Comparison of ENCODE assay signal across 24 cellular contexts in genomic region chr6:20238688-20239587, GRCh38. TPM values are rescaled to one million over a fixed set of nuclear protein-coding genes. Genes with fewer than 3 reads are reported as not detected.
DNase-seq lines count a peak whose midpoint lies in the region; FAIRE-seq and TF ChIP-seq lines count a peak whose summit lies in the region.
"Had no signal": no experiment of that assay in that cellular context is flagged by ENCODE, and none has a peak within 500 bp of the region (broad histone marks: within the 10 kb centered on the region; RNA-seq: fewer than 3 reads in every experiment).

No MANE protein-coding gene starts in this region.

- H2BK5ac ChIP-seq in H1 (ENCODE audit: low read depth, low read length) (no peak overlapping the region), trophoblast cell (ENCODE audit: low read depth, low read length, poor library complexity) (no peak overlapping the region)

- H4K91ac ChIP-seq in H1 (replicated peaks; ENCODE audit: insufficient read length, low read length), result no peak overlapping the region
- H4K91ac ChIP-seq in trophoblast cell (ENCODE audit: low read depth, low read length), result no peak overlapping the region

- no peaks in the 10 kb centered on the region for H3K27me3 ChIP-seq in HUES6 (ENCODE audit: control insufficient read depth, insufficient read depth, low read length)
- H3K27me3 ChIP-seq in H1 (replicated peaks in 1 of 4; ENCODE audit: control insufficient read depth in 3 of 4, extremely low read depth in 1 of 4, insufficient read depth in 3 of 4, low read length in 3 of 4), result no peaks in the 10 kb centered on the region
- H3K27me3 ChIP-seq in trophoblast cell (ENCODE audit: insufficient read depth, low read length), result no peaks in the 10 kb centered on the region
- H3K27me3 ChIP-seq in SK-N-SH (ENCODE audit: insufficient read depth), result no peaks in the 10 kb centered on the region
- H3K27me3 ChIP-seq: heart right ventricle, upper lobe of right lung had no signal

- H3K4ac ChIP-seq in H1 (replicated peaks; ENCODE audit: insufficient read length, low read depth, low read length), result no peak overlapping the region
- no peak overlapping the region for H3K4ac ChIP-seq in trophoblast cell (ENCODE audit: low read depth, low read length)

- H3K4me2 ChIP-seq in H1 (ENCODE audit: insufficient read depth in 1 of 2, low read depth in 2 of 2, low read length in 2 of 2) (peak overlapping the region; percentile 17 to 42; a peak in 3 of 4 replicates), trophoblast cell (ENCODE audit: low read length) (peak overlapping the region; percentile 31), SK-N-SH (no peak overlapping the region)

- no peak overlapping the region for H4K5ac ChIP-seq in H1 (ENCODE audit: insufficient read length, low read depth, low read length)

- H4K20me1 ChIP-seq in H1 (replicated peaks in 1 of 2; ENCODE audit: control insufficient read depth in 1 of 2, insufficient read depth in 2 of 2, low read length in 2 of 2), result no peaks in the 10 kb centered on the region
- H4K20me1 ChIP-seq in SK-N-SH (ENCODE audit: insufficient read depth), result no peaks in the 10 kb centered on the region

- H3K79me1 ChIP-seq in H1 (ENCODE audit: low read depth, low read length) (no peaks in the 10 kb centered on the region), trophoblast cell (ENCODE audit: low read length) (no peaks in the 10 kb centered on the region)

- H4K8ac ChIP-seq in H1 (ENCODE audit: extremely low read depth, insufficient read depth, low read length) (no peak overlapping the region), trophoblast cell (ENCODE audit: low read depth, low read length) (no peak overlapping the region)

- H3K4me3 ChIP-seq in HUES6 (ENCODE audit: low read depth, low read length), result peak overlapping the region; percentile 38; the same call in 1 of the 2 replicates
- peak overlapping the region in 1 of 4 experiments; percentile 35; a peak in 2 of 8 replicates for H3K4me3 ChIP-seq in H1 (ENCODE audit: extremely low read depth in 1 of 4, insufficient read depth in 2 of 4, low read depth in 3 of 4, low read length in 4 of 4)
- no peak overlapping the region for H3K4me3 ChIP-seq in trophoblast cell (ENCODE audit: low read depth, low read length)
- no peak overlapping the region for H3K4me3 ChIP-seq in SK-N-SH (ENCODE audit: low read depth in 2 of 2, low read length in 1 of 2)
- H3K4me3 ChIP-seq: heart right ventricle, psoas muscle, upper lobe of right lung had no signal

- H3K56ac ChIP-seq in H1 (replicated peaks; ENCODE audit: insufficient read length, low read depth, low read length), result no peak overlapping the region

- H4K12ac ChIP-seq in trophoblast cell (ENCODE audit: low read depth, low read length), result no peak overlapping the region

- H3K9me2 ChIP-seq in SK-N-SH, result no peaks in the 10 kb centered on the region

- no peak overlapping the region for H3K18ac ChIP-seq in H1 (ENCODE audit: extremely low read depth, low read length)
- no peak overlapping the region for H3K18ac ChIP-seq in trophoblast cell (ENCODE audit: low read length)

- H3K9me3 ChIP-seq in ES-I3 (ENCODE audit: control insufficient read depth, insufficient read depth, low read length) (no peaks in the 10 kb centered on the region), HUES6 (ENCODE audit: control insufficient read depth, insufficient read depth, low read depth, low read length) (peaks cover 4% of the 10 kb centered on the region; the same call in 1 of the 2 replicates), H1 (ENCODE audit: insufficient read depth in 2 of 2, low read depth in 1 of 2, low read length in 1 of 2) (no peaks in the 10 kb centered on the region), trophoblast cell (ENCODE audit: insufficient read depth, low read depth, low read length) (no peaks in the 10 kb centered on the region), SK-N-SH (no peaks in the 10 kb centered on the region)
- H3K9me3 ChIP-seq: psoas muscle, upper lobe of right lung had no signal

- DNase-seq in H1 (ENCODE audit: low read depth in 1 of 2, low spot score in 2 of 2) (no peak), trophoblast cell (no peak), SK-N-SH (no peak), GF-D8 (lab: John Stamatoyannopoulos, UW) (no peak)
- DNase-seq in activated CD4-positive, alpha-beta T cell treated with anti-CD3 and anti-CD28 coated beads for 1 hour, result no peak
- DNase-seq: activated effector memory CD4-positive, alpha-beta T cell treated with Interleukin-2 at 50 U/mL for 16 hours; anterior cingulate cortex; C1 segment of cervical spinal cord; cortex of kidney; effector memory CD8-positive, alpha-beta T cell; foreskin fibroblast; HFFc6; NCI-H1048; NCI-H345; NCI-H82; occipital lobe; psoas muscle; stimulated activated CD8-positive, alpha-beta memory T cell treated with anti-CD3 and anti-CD28 coated beads, Interleukin-4, amount 100 ng/mL, for 48 hours; T-helper 17 cell; upper lobe of right lung had no signal

- no peak for TF ChIP-seq POLR2A in H1 (IDR thresholded peaks at IDR 0.05; ENCODE audit: control extremely low read depth in 1 of 2, low read depth in 2 of 2, low read length in 2 of 2)

- H3K79me2 ChIP-seq in H1 (ENCODE audit: control insufficient read depth in 1 of 2, insufficient read depth in 2 of 2, low read length in 2 of 2) (no peaks in the 10 kb centered on the region), trophoblast cell (ENCODE audit: control insufficient read depth, insufficient read depth, low read length, poor library complexity) (peaks cover 2% of the 10 kb centered on the region), SK-N-SH (ENCODE audit: insufficient read depth) (no peaks in the 10 kb centered on the region)

- H2BK12ac ChIP-seq in H1 (ENCODE audit: low read depth, low read length), result no peak overlapping the region
- peak overlapping the region; percentile 44 for H2BK12ac ChIP-seq in trophoblast cell (ENCODE audit: low read length)

- no peak overlapping the region for H2AK5ac ChIP-seq in H1 (ENCODE audit: low read depth, low read length)
- no peak overlapping the region for H2AK5ac ChIP-seq in trophoblast cell (ENCODE audit: low read length)

- H3K36me3 ChIP-seq in ES-I3 (ENCODE audit: insufficient read depth, low read length) (no peaks in the 10 kb centered on the region), HUES6 (ENCODE audit: control insufficient read depth, insufficient read depth, low read length) (no peaks in the 10 kb centered on the region), H1 (ENCODE audit: control insufficient read depth in 2 of 4, insufficient read depth in 4 of 4, low read length in 3 of 4) (no peaks in the 10 kb centered on the region), trophoblast cell (ENCODE audit: control insufficient read depth in 1 of 2, insufficient read depth in 2 of 2, low read length in 2 of 2) (no peaks in the 10 kb centered on the region), SK-N-SH (replicated peaks in 1 of 2; ENCODE audit: control insufficient read depth in 1 of 2, insufficient read depth in 2 of 2, low read length in 1 of 2) (no peaks in the 10 kb centered on the region)
- H3K36me3 ChIP-seq: heart right ventricle, upper lobe of right lung had no signal

- no peak overlapping the region for H3K27ac ChIP-seq in HUES6 (ENCODE audit: low read depth, low read length)
- H3K27ac ChIP-seq in H1 (ENCODE audit: low read depth, low read length), result no peak overlapping the region
- no peak overlapping the region for H3K27ac ChIP-seq in trophoblast cell (ENCODE audit: low read depth, low read length)
- no peak overlapping the region for H3K27ac ChIP-seq in SK-N-SH (ENCODE audit: low read depth in 2 of 2, low read length in 1 of 2)
- H3K27ac ChIP-seq: heart right ventricle, psoas muscle, upper lobe of right lung had no signal

- no peak overlapping the region for H3K14ac ChIP-seq in H1 (ENCODE audit: insufficient read length)
- no peak overlapping the region for H3K14ac ChIP-seq in trophoblast cell (ENCODE audit: low read length)

- 0 out of 2 replicates have a peak overlapping the region, but pooled peaks have one; percentile 61 for H2BK20ac ChIP-seq in H1 (ENCODE audit: low read length)

- no peak for FAIRE-seq in H1 (lab: Jason Lieb, UNC)
- FAIRE-seq: GM12891 had no signal

- TF ChIP-seq EP300 in H1 (IDR thresholded peaks at IDR 0.05; ENCODE audit: borderline replicate concordance in 1 of 2, low read depth in 2 of 2, low read length in 2 of 2) (no peak), SK-N-SH (IDR thresholded peaks at IDR 0.05; ENCODE audit: borderline replicate concordance in 1 of 2, low read depth in 1 of 2, low read length in 1 of 2) (no peak)

- H2BK120ac ChIP-seq in H1 (replicated peaks; ENCODE audit: low read depth, low read length) (no peak overlapping the region), trophoblast cell (ENCODE audit: insufficient read depth, low read length, poor library complexity) (no peak overlapping the region)

- H3K4me1 ChIP-seq in ES-I3 (ENCODE audit: insufficient read depth, low read length) (peaks cover 15% of the 10 kb centered on the region), HUES6 (ENCODE audit: control insufficient read depth, insufficient read depth, low read length) (peaks cover 11% of the 10 kb centered on the region), H1 (replicated peaks in 1 of 4; ENCODE audit: control insufficient read depth in 3 of 4, insufficient read depth in 4 of 4, low read length in 3 of 4) (peaks cover 0 to 5% (median 3%) of the 10 kb centered on the region in 4 experiments; a peak in 3 of 7 replicates), trophoblast cell (ENCODE audit: control insufficient read depth in 1 of 2, insufficient read depth in 2 of 2, low read length in 2 of 2) (peaks cover 0 to 6% of the 10 kb centered on the region in 2 experiments), SK-N-SH (ENCODE audit: control insufficient read depth in 1 of 2, insufficient read depth in 2 of 2, low read depth in 1 of 2, low read length in 1 of 2) (no peaks in the 10 kb centered on the region)
- H3K4me1 ChIP-seq: heart right ventricle, psoas muscle, upper lobe of right lung had no signal

- H3K23ac ChIP-seq in H1 (ENCODE audit: insufficient read length), result no peak overlapping the region
- no peak overlapping the region for H3K23ac ChIP-seq in trophoblast cell (ENCODE audit: low read length)

- peak overlapping the region; percentile 30; the same call in 1 of the 2 replicates for H3K9ac ChIP-seq in ES-I3 (ENCODE audit: low read depth, low read length)
- no peak overlapping the region for H3K9ac ChIP-seq in HUES6 (ENCODE audit: low read length)
- no peak overlapping the region for H3K9ac ChIP-seq in H1 (replicated peaks in 1 of 4; ENCODE audit: extremely low read depth in 1 of 4, low read depth in 3 of 4, low read length in 3 of 4)
- H3K9ac ChIP-seq in trophoblast cell (ENCODE audit: low read length), result no peak overlapping the region
- H3K9ac ChIP-seq in SK-N-SH, result no peak overlapping the region

- no peak for TF ChIP-seq RAD21 in H1 (IDR thresholded peaks at IDR 0.05 in 1 of 2, conservative IDR thresholded peaks at IDR 0.05 in 1 of 2; ENCODE audit: low read depth in 2 of 2, low read length in 2 of 2)
- no peak for TF ChIP-seq RAD21 in SK-N-SH (IDR thresholded peaks at IDR 0.05; ENCODE audit: low read length)

- CTCF ChIA-PET in H1 (lab: Charles Lee; ENCODE audit: partially characterized antibody) (interaction anchor here (0.6 to 1.9 kb wide), 2 partner anchors 12 to 34 kb away, joined by 3 to 5 read pairs; no protein-coding TSS in a partner anchor), SK-N-SH (lab: Yijun Ruan, JAX) (no interaction called here)

- WGBS in H1 (ENCODE audit: extremely low coverage in 1 of 2, insufficient coverage in 1 of 2, insufficient read length in 1 of 2, insufficient replicate concordance in 2 of 2, low coverage in 1 of 2, low lambda C conversion rate in 2 of 2, missing lambda C conversion rate in 1 of 2), 2 experiments, result 58% methylated on average over 35 of the region's 47 CpGs; no CpG with 5 or more reads in 1 of the 2 experiments
- WGBS in trophoblast cell (ENCODE audit: extremely low coverage, insufficient coverage, insufficient read length), result no CpG with 5 or more reads among the region's 47 CpGs
- WGBS in SK-N-SH (ENCODE audit: low lambda C conversion rate), result 86% methylated on average over 20 of the region's 47 CpGs

- no peaks in the 10 kb centered on the region; the same call in 1 of the 2 replicates for H3K23me2 ChIP-seq in H1 (ENCODE audit: low read depth, low read length)

- no peaks in the 10 kb centered on the region for H3F3A ChIP-seq in SK-N-SH (replicated peaks; ENCODE audit: insufficient read depth)

- H2AFZ ChIP-seq in H1 (ENCODE audit: low read length), result no peak overlapping the region; the same call in 1 of the 2 replicates
- H2AFZ ChIP-seq in trophoblast cell (ENCODE audit: insufficient read depth, low read length, poor library complexity), result no peak overlapping the region
- no peak overlapping the region for H2AFZ ChIP-seq in SK-N-SH (ENCODE audit: low read depth)

- TF ChIP-seq CTCF in H1 (IDR thresholded peaks at IDR 0.05; ENCODE audit: control extremely low read depth in 1 of 3, insufficient read depth in 1 of 3, low read depth in 1 of 3, low read length in 3 of 3), result no peak
- TF ChIP-seq CTCF in SK-N-SH (IDR thresholded peaks at IDR 0.05), result no peak

- POLR2A ChIA-PET in H1 (lab: Charles Lee; ENCODE audit: partially characterized antibody) (interaction anchor here (1.1 kb wide), 1 partner anchor 27 kb away, joined by 3 read pairs; the partner anchor contains the start of gene MBOAT1), SK-N-SH (lab: Yijun Ruan, JAX) (no interaction called here)

- no peak overlapping the region for H2BK15ac ChIP-seq in H1 (ENCODE audit: low read length)

RNA-seq across cellular contexts. Expression of gene MBOAT1, which starts 26.7 kb away (rescaled TPM):
- total RNA-seq in H1 (2021; fragmentation: NEBNext Ultra II Directional; extraction: Animal tissue kit (Norgen Biotek cat#: 25700)), result 19.5 and 19.6 TPM in 2 replicates
- polyA plus RNA-seq in H1 (2011; rRNA removed), result 4.9 and 5.2 TPM in 2 replicates
- 5.6 TPM for polyA plus RNA-seq in H1 (2011; cell fraction: cytosol; rRNA removed)
- 7.0 TPM for polyA plus RNA-seq in H1 (2011; cell fraction: nucleus; rRNA removed)
- polyA plus RNA-seq in H1 (2012, experiment 1 of 2), result 8.4 to 10.4 TPM (median 9.2 TPM) in 4 replicates
- polyA plus RNA-seq in H1 (2012, experiment 2 of 2), result 1.5 TPM
- 16.8 TPM for polyA plus RNA-seq in H1 (2013, experiment 1 of 2)
- 18.6 TPM for polyA plus RNA-seq in H1 (2013, experiment 2 of 2)
- 21.6 and 25.8 TPM in 2 replicates for polyA minus RNA-seq in H1 (2011; rRNA and poly(A)+ RNA removed)
- polyA minus RNA-seq in H1 (2011; cell fraction: cytosol; rRNA and poly(A)+ RNA removed), result 13.2 TPM
- polyA minus RNA-seq in H1 (2011; cell fraction: nucleus; rRNA and poly(A)+ RNA removed), result 11.7 TPM
- polyA plus RNA-seq in trophoblast cell (2013), result 4.5 and 4.7 TPM in 2 replicates
- polyA plus RNA-seq in SK-N-SH (2012; rRNA removed), result 3.0 and 3.8 TPM in 2 replicates
- polyA plus RNA-seq in SK-N-SH (2012; cell fraction: cytosol; rRNA removed), result 1.6 and 2.5 TPM in 2 replicates
- 5.4 and 15.8 TPM in 2 replicates for polyA plus RNA-seq in SK-N-SH (2012; cell fraction: nucleus; rRNA removed)
